In genomic region chr14:75445958-75446357, GRCh38 we compare ENCODE assay signal across 31 cellular contexts.
"Had no signal": no experiment of that assay in that cellular context is flagged by ENCODE, and none has a peak within 500 bp of the region (broad histone marks: within the 10 kb centered on the region; RNA-seq: fewer than 3 reads in every experiment).

No MANE protein-coding gene starts in this region.

- FAIRE-seq: bronchial epithelial cell, RCC 7860 had no signal

- H3K4me1 Mint-ChIP-seq: activated naive CD8-positive, alpha-beta T cell treated with anti-CD3 and anti-CD28 coated beads, Interleukin-2, amount 50 U/mL, for 24 hours had no signal

- H3K27me3 ChIP-seq: ascending aorta, body of pancreas, SJSA1 had no signal

- H3K4me3 ChIP-seq: ascending aorta, body of pancreas, SJSA1 had no signal

- H3K9me3 Mint-ChIP-seq: activated CD4-positive, alpha-beta T cell treated with anti-CD3 and anti-CD28 coated beads, Interleukin-2, amount 10 ng/mL, durations not matched to agents 24 days and 14 days; activated naive CD4-positive, alpha-beta T cell treated with anti-CD3 and anti-CD28 coated beads, Interleukin-2, amount 50 U/mL, for 72 hours; activated naive CD8-positive, alpha-beta T cell treated with anti-CD3 and anti-CD28 coated beads, Interleukin-2, amount 50 U/mL, for 24 hours; activated T-cell treated with anti-CD3 and anti-CD28 coated beads, Interleukin-2, amount 50 U/mL, for 24 hours; activated T-helper 1 cell treated with anti-CD3 and anti-CD28 coated beads, Interleukin-12 subunit alpha, Interleukin-12 subunit beta, Interleukin-2, Interleukin-4 antibody, amounts not matched to agents 30 ng/mL and 10 ng/mL and 1 ng/mL, durations not matched to agents 14 hours and 24 hours and 36 hours; T-helper 1 cell treated with Interleukin-12 subunit alpha and Interleukin-12 subunit beta and Interleukin-4 antibody, amounts not matched to agents 30 μg/mL and 1 μg/mL, for 36 hours; WTC11 had no signal

- H3K9me3 ChIP-seq: ascending aorta, body of pancreas, SJSA1 had no signal

- ATAC-seq: activated CD8-positive, alpha-beta memory T cell treated with anti-CD3 and anti-CD28 coated beads, Interleukin-2, amount 10 ng/mL, durations not matched to agents 7 days and 5 days; activated naive CD4-positive, alpha-beta T cell treated with anti-CD3 and anti-CD28 coated beads, Interleukin-2, amount 50 U/mL, for 72 hours; activated naive CD8-positive, alpha-beta T cell treated with anti-CD3 and anti-CD28 coated beads, Interleukin-2, amount 50 U/mL, for 24 hours; body of pancreas; SK-N-SH treated with all-trans-retinoic acid at 6 μM for 48 hours; WTC11 had no signal

- H3K27ac Mint-ChIP-seq: activated CD4-positive, alpha-beta T cell treated with anti-CD3 and anti-CD28 coated beads, Interleukin-2, amount 10 ng/mL, durations not matched to agents 24 days and 14 days; activated CD8-positive, alpha-beta memory T cell treated with anti-CD3 and anti-CD28 coated beads, Interleukin-2, amount 10 ng/mL, durations not matched to agents 7 days and 5 days; activated naive CD4-positive, alpha-beta T cell treated with anti-CD3 and anti-CD28 coated beads, Interleukin-2, amount 50 U/mL, for 72 hours; activated naive CD8-positive, alpha-beta T cell treated with anti-CD3 and anti-CD28 coated beads, Interleukin-2, amount 50 U/mL, for 24 hours; activated T-cell treated with anti-CD3 and anti-CD28 coated beads, Interleukin-2, amount 50 U/mL, for 24 hours; activated T-helper 1 cell treated with anti-CD3 and anti-CD28 coated beads, Interleukin-12 subunit alpha, Interleukin-12 subunit beta, Interleukin-2, Interleukin-4 antibody, amounts not matched to agents 30 ng/mL and 10 ng/mL and 1 ng/mL, durations not matched to agents 14 hours and 24 hours and 36 hours; T-helper 1 cell treated with Interleukin-12 subunit alpha and Interleukin-12 subunit beta and Interleukin-4 antibody, amounts not matched to agents 30 μg/mL and 1 μg/mL, for 36 hours; WTC11 had no signal

- H3K36me3 Mint-ChIP-seq: activated CD8-positive, alpha-beta memory T cell treated with anti-CD3 and anti-CD28 coated beads, Interleukin-2, amount 10 ng/mL, durations not matched to agents 7 days and 5 days; activated naive CD4-positive, alpha-beta T cell treated with anti-CD3 and anti-CD28 coated beads, Interleukin-2, amount 50 U/mL, for 72 hours had no signal

- DNase-seq: activated CD4-positive, alpha-beta T cell treated with anti-CD3 and anti-CD28 coated beads, Interleukin-2, amount 10 ng/mL, durations not matched to agents 24 days and 14 days; activated CD4-positive, alpha-beta T cell treated with anti-CD3 and anti-CD28 coated beads, Interleukin-2, amount 50 U/mL, for 48 hours; activated CD4-positive, CD25-positive, alpha-beta regulatory T cell treated with anti-CD3 and anti-CD28 coated beads, Interleukin-2, amount 50 U/mL, for 72 hours; activated CD8-positive, alpha-beta memory T cell treated with anti-CD3 and anti-CD28 coated beads, Interleukin-2, amount 10 ng/mL, durations not matched to agents 7 days and 5 days; activated effector memory CD4-positive, alpha-beta T cell treated with Interleukin-2 at 50 U/mL for 16 hours; activated naive CD4-positive, alpha-beta T cell; activated naive CD8-positive, alpha-beta T cell treated with anti-CD3 and anti-CD28 coated beads, Interleukin-2, amount 50 U/mL, for 24 hours; activated T-cell treated with anti-CD3 and anti-CD28 coated beads, Interleukin-2, amount 50 U/mL, for 24 hours; amniotic stem cell; body of pancreas; central memory CD4-positive, alpha-beta T cell; NCI-H1092 treated with DMSO at 0.1 percent for 48 hours; NCI-H1417 treated with DMSO at 0.1 percent for 48 hours; NCI-H1694; NCI-H2029; NCI-H2107; NCI-H2171 treated with DMSO at 0.1 percent for 48 hours; NCI-H226; NCI-H526 treated with DMSO at 0.1 percent for 48 hours; NCI-H82; SHP77; SW 1271 had no signal

- H3K4me3 Mint-ChIP-seq: activated CD4-positive, alpha-beta T cell treated with anti-CD3 and anti-CD28 coated beads, Interleukin-2, amount 10 ng/mL, durations not matched to agents 24 days and 14 days; activated CD8-positive, alpha-beta memory T cell treated with anti-CD3 and anti-CD28 coated beads, Interleukin-2, amount 10 ng/mL, durations not matched to agents 7 days and 5 days; activated naive CD8-positive, alpha-beta T cell treated with anti-CD3 and anti-CD28 coated beads, Interleukin-2, amount 50 U/mL, for 24 hours; activated T-cell treated with anti-CD3 and anti-CD28 coated beads, Interleukin-2, amount 50 U/mL, for 24 hours; activated T-helper 1 cell treated with anti-CD3 and anti-CD28 coated beads, Interleukin-12 subunit alpha, Interleukin-12 subunit beta, Interleukin-2, Interleukin-4 antibody, amounts not matched to agents 30 ng/mL and 10 ng/mL and 1 ng/mL, durations not matched to agents 14 hours and 24 hours and 36 hours; T-helper 1 cell treated with Interleukin-12 subunit alpha and Interleukin-12 subunit beta and Interleukin-4 antibody, amounts not matched to agents 30 μg/mL and 1 μg/mL, for 36 hours; WTC11 had no signal

- H3K27ac ChIP-seq: ascending aorta, SJSA1 had no signal

- H3K27me3 Mint-ChIP-seq: activated CD4-positive, alpha-beta T cell treated with anti-CD3 and anti-CD28 coated beads, Interleukin-2, amount 10 ng/mL, durations not matched to agents 24 days and 14 days; activated naive CD8-positive, alpha-beta T cell treated with anti-CD3 and anti-CD28 coated beads, Interleukin-2, amount 50 U/mL, for 24 hours; activated T-cell treated with anti-CD3 and anti-CD28 coated beads, Interleukin-2, amount 50 U/mL, for 24 hours had no signal
